ENCODE assay signal across 15 cellular contexts in the genomic region with DNA sequence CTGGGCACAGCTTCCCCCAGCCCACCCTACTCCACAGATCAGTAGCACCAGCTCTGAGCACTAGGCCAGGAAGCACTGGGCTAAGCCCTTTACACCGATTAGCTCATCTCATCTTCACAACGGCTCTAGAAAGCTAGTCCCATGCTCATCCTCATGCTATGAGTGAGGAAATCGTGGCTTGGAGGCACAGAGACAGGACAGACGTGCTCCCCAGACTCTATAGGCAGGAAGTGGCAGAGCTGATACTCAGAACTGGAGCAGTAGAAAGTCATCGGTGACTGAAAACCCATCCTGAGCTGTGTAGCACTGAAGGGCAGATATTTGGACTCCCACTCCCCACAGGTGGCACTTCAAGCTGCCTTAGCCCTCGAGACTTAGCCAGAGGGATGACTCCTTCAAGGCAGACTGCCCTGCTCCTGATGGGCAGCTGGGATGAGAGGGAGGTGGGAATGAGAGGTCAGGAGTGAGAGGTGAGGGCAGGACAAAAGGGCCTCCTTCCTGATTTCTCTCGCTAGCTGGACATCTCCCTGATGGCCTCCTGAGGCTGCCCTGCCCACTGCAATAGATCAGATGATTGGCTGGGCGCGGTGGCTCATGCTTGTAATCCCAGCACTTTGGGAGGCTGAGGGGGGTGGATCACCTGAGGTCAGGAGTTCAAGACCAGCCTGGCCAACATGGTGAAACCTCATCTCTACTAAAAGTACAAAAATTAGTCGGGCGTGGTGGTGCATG. TPM values are rescaled to one million over a fixed set of nuclear protein-coding genes. Genes with fewer than 3 reads are reported as not detected.
DNase-seq lines count a peak whose midpoint lies in the region; ATAC-seq and TF ChIP-seq lines count a peak whose summit lies in the region.
"Had no signal": no experiment of that assay in that cellular context is flagged by ENCODE, and none has a peak within 500 bp of the region (broad histone marks: within the 10 kb centered on the region; RNA-seq: fewer than 3 reads in every experiment).

No MANE protein-coding gene starts in this region.

- no peak overlapping the region for H3K9ac ChIP-seq in BLaER1
- H3K9ac ChIP-seq in neural progenitor cell, result no peak overlapping the region
- H3K9ac ChIP-seq: KMS-11 had no signal

- TF ChIP-seq CTCF in neural progenitor cell (IDR thresholded peaks at IDR 0.05), result no peak
- no peak for TF ChIP-seq CTCF in WTC11 (IDR thresholded peaks at IDR 0.05)

- H3K9me3 ChIP-seq in BLaER1 (no peaks in the 10 kb centered on the region), neural progenitor cell (ENCODE audit: low read depth) (no peaks in the 10 kb centered on the region)
- H3K9me3 ChIP-seq: thoracic aorta had no signal

- ATAC-seq in GM21825 (IDR thresholded peaks at IDR 0.05; ENCODE audit: unreplicated experiment) (no peak), WTC11 (no peak)

- H3K4me3 ChIP-seq in BLaER1, result no peak overlapping the region
- H3K4me3 ChIP-seq in neural progenitor cell, result no peak overlapping the region
- H3K4me3 ChIP-seq: thoracic aorta had no signal

- CTCF ChIA-PET in WTC11 (lab: Charles Lee), result interaction anchor here (1.1 to 1.5 kb wide), 3 partner anchors 20 to 349 kb away, joined by 3 to 6 read pairs (median 5); no protein-coding TSS in a partner anchor

- H3K4me1 Mint-ChIP-seq in activated T-helper 1 cell treated with anti-CD3 and anti-CD28 coated beads, Interleukin-12 subunit alpha, Interleukin-12 subunit beta, Interleukin-2, Interleukin-4 antibody, amounts not matched to agents 30 ng/mL and 10 ng/mL and 1 ng/mL, durations not matched to agents 14 hours and 24 hours and 36 hours (ENCODE audit: low read depth), result peaks cover 99% of the 10 kb centered on the region
- peaks cover 2% of the 10 kb centered on the region for H3K4me1 Mint-ChIP-seq in neural progenitor cell
- H3K4me1 Mint-ChIP-seq in WTC11, result no peaks in the 10 kb centered on the region

- H3K4me3 Mint-ChIP-seq in activated T-helper 1 cell treated with anti-CD3 and anti-CD28 coated beads, Interleukin-12 subunit alpha, Interleukin-12 subunit beta, Interleukin-2, Interleukin-4 antibody, amounts not matched to agents 30 ng/mL and 10 ng/mL and 1 ng/mL, durations not matched to agents 14 hours and 24 hours and 36 hours, result peak overlapping the region; percentile 84
- H3K4me3 Mint-ChIP-seq in neural progenitor cell (no peak overlapping the region), WTC11 (no peak overlapping the region)
- H3K4me3 Mint-ChIP-seq: HFFc6, nephron had no signal

- peaks cover 6% of the 10 kb centered on the region for H3K9me3 Mint-ChIP-seq in activated T-helper 1 cell treated with anti-CD3 and anti-CD28 coated beads, Interleukin-12 subunit alpha, Interleukin-12 subunit beta, Interleukin-2, Interleukin-4 antibody, amounts not matched to agents 30 ng/mL and 10 ng/mL and 1 ng/mL, durations not matched to agents 14 hours and 24 hours and 36 hours
- H3K9me3 Mint-ChIP-seq in neural progenitor cell, result no peaks in the 10 kb centered on the region
- no peaks in the 10 kb centered on the region for H3K9me3 Mint-ChIP-seq in WTC11
- H3K9me3 Mint-ChIP-seq: HFFc6, nephron had no signal

- H4K20me1 ChIP-seq in BLaER1, result no peaks in the 10 kb centered on the region
- no peaks in the 10 kb centered on the region for H4K20me1 ChIP-seq in neural progenitor cell (ENCODE audit: low read depth)

- H3K27ac ChIP-seq in BLaER1 (no peak overlapping the region), neural progenitor cell (no peak overlapping the region)
- H3K27ac ChIP-seq: KMS-11, thoracic aorta had no signal

- no peak overlapping the region for H2AFZ ChIP-seq in neural progenitor cell (replicated peaks)

- intact Hi-C loops in activated T-helper 1 cell treated with anti-CD3 and anti-CD28 coated beads, Interleukin-12 subunit alpha, Interleukin-12 subunit beta, Interleukin-2, Interleukin-4 antibody, amounts not matched to agents 30 ng/mL and 10 ng/mL and 1 ng/mL, durations not matched to agents 14 hours and 24 hours and 36 hours (cut with micrococcal nuclease), result loop anchor here (1.0 to 2.0 kb wide), 5 partner anchors 10 to 51 kb away; partner anchors contain the start of gene CD5

- H3K27ac Mint-ChIP-seq in activated T-helper 1 cell treated with anti-CD3 and anti-CD28 coated beads, Interleukin-12 subunit alpha, Interleukin-12 subunit beta, Interleukin-2, Interleukin-4 antibody, amounts not matched to agents 30 ng/mL and 10 ng/mL and 1 ng/mL, durations not matched to agents 14 hours and 24 hours and 36 hours, result peak overlapping the region; percentile 89
- H3K27ac Mint-ChIP-seq in neural progenitor cell (peak overlapping the region; percentile 28), WTC11 (no peak overlapping the region)
- H3K27ac Mint-ChIP-seq: HFFc6, nephron had no signal

- H3K4me1 ChIP-seq in BLaER1, result peaks cover 22% of the 10 kb centered on the region
- no peaks in the 10 kb centered on the region for H3K4me1 ChIP-seq in neural progenitor cell

- DNase-seq in T-helper 2 cell (peak in 4 of 5 experiments; percentile 44 to 96 (median 53)), neural progenitor cell (ENCODE audit: low spot score) (no peak), GDM1 (lab: John Stamatoyannopoulos, UW) (no peak), islet precursor cell (no peak), WTC11 (ENCODE audit: low spot score) (no peak)
- DNase-seq in activated T-helper 1 cell treated with anti-CD3 and anti-CD28 coated beads, Interleukin-12 subunit alpha, Interleukin-12 subunit beta, Interleukin-2, Interleukin-4 antibody, amounts not matched to agents 30 ng/mL and 10 ng/mL and 1 ng/mL, durations not matched to agents 14 hours and 24 hours and 36 hours (ENCODE audit: low spot score), result peak; percentile 70
- DNase-seq: DMS79 treated with DMSO at 0.1 percent for 48 hours, foreskin melanocyte, HFFc6, kidney had no signal

- no peaks in the 10 kb centered on the region for H3K27me3 ChIP-seq in BLaER1
- no peaks in the 10 kb centered on the region for H3K27me3 ChIP-seq in neural progenitor cell

- H3F3A ChIP-seq in neural progenitor cell (ENCODE audit: low read depth), result no peaks in the 10 kb centered on the region

- H3K4me2 ChIP-seq in BLaER1, result peak overlapping the region; percentile 24
- H3K4me2 ChIP-seq in neural progenitor cell, result no peak overlapping the region
- H3K4me2 ChIP-seq: KMS-11 had no signal

- H3K36me3 ChIP-seq in BLaER1, result no peaks in the 10 kb centered on the region
- no peaks in the 10 kb centered on the region for H3K36me3 ChIP-seq in neural progenitor cell
- H3K36me3 ChIP-seq: thoracic aorta had no signal

- H3K27me3 Mint-ChIP-seq in activated T-helper 1 cell treated with anti-CD3 and anti-CD28 coated beads, Interleukin-12 subunit alpha, Interleukin-12 subunit beta, Interleukin-2, Interleukin-4 antibody, amounts not matched to agents 30 ng/mL and 10 ng/mL and 1 ng/mL, durations not matched to agents 14 hours and 24 hours and 36 hours (ENCODE audit: insufficient read depth), result no peaks in the 10 kb centered on the region
- H3K27me3 Mint-ChIP-seq in neural progenitor cell (ENCODE audit: insufficient read depth, low read depth) (peaks cover 9% of the 10 kb centered on the region), WTC11 (ENCODE audit: low read depth) (no peaks in the 10 kb centered on the region)

- POLR2A ChIA-PET in WTC11 (lab: Charles Lee), result interaction anchor here (0.6 kb wide), 1 partner anchor 47 kb away, joined by 11 read pairs; no protein-coding TSS in a partner anchor

- H3K36me3 Mint-ChIP-seq in activated T-helper 1 cell treated with anti-CD3 and anti-CD28 coated beads, Interleukin-12 subunit alpha, Interleukin-12 subunit beta, Interleukin-2, Interleukin-4 antibody, amounts not matched to agents 30 ng/mL and 10 ng/mL and 1 ng/mL, durations not matched to agents 14 hours and 24 hours and 36 hours (ENCODE audit: low read depth), result peaks cover 80% of the 10 kb centered on the region
- H3K36me3 Mint-ChIP-seq in neural progenitor cell, result no peaks in the 10 kb centered on the region
- no peaks in the 10 kb centered on the region for H3K36me3 Mint-ChIP-seq in WTC11

- no peaks in the 10 kb centered on the region for H3K79me2 ChIP-seq in neural progenitor cell (ENCODE audit: low read depth)

TF ChIP-seq in WTC11, 78 proteins besides CTCF, POLR2A, EP300 and RAD21 (continues in another document):
- TF ChIP-seq USF2 (CRISPR knock-in tag; IDR thresholded peaks at IDR 0.05) (no peak), FOXP4 (CRISPR knock-in tag; IDR thresholded peaks at IDR 0.05) (no peak), ZNF423 (CRISPR knock-in tag; IDR thresholded peaks at IDR 0.05) (no peak)

RNA-seq across cellular contexts. Expression of gene CD5, which starts 9.7 kb away (rescaled TPM):
- total RNA-seq in activated T-helper 1 cell treated with anti-CD3 and anti-CD28 coated beads, Interleukin-12 subunit alpha, Interleukin-12 subunit beta, Interleukin-2, Interleukin-4 antibody, amounts not matched to agents 30 ng/mL and 10 ng/mL and 1 ng/mL, durations not matched to agents 14 hours and 24 hours and 36 hours, result 336 and 339 TPM in 2 replicates
- not detected in 2 replicates for total RNA-seq in neural progenitor cell (ENCODE audit: low replicate concordance)
- total RNA-seq in WTC11 (2021), result 0.30 to 0.37 TPM (median 0.32 TPM) in 3 replicates
- total RNA-seq: HFFc6 had no signal

RNA-seq across cellular contexts. Expression of gene VPS37C, which starts 49.3 kb away (rescaled TPM):
- total RNA-seq in activated T-helper 1 cell treated with anti-CD3 and anti-CD28 coated beads, Interleukin-12 subunit alpha, Interleukin-12 subunit beta, Interleukin-2, Interleukin-4 antibody, amounts not matched to agents 30 ng/mL and 10 ng/mL and 1 ng/mL, durations not matched to agents 14 hours and 24 hours and 36 hours, result 11.5 and 11.6 TPM in 2 replicates
- 9.9 and 19.9 TPM in 2 replicates for total RNA-seq in neural progenitor cell (ENCODE audit: low replicate concordance)
- total RNA-seq in WTC11 (2021), result 22.2 to 23.9 TPM (median 23.4 TPM) in 3 replicates

Comparison
In these comparisons a context has a peak if more than half of its experiments do, and no peak if none do; other contexts are left out.
1. DNase-seq: peak in T-helper 2 cell (4 of 5) and activated T-helper 1 cell treated with anti-CD3 and anti-CD28 coated beads, Interleukin-12 subunit alpha, Interleukin-12 subunit beta, Interleukin-2, Interleukin-4 antibody, amounts not matched to agents 30 ng/mL and 10 ng/mL and 1 ng/mL, durations not matched to agents 14 hours and 24 hours and 36 hours (single experiment); none in neural progenitor cell (single experiment), GDM1 (single experiment), islet precursor cell (single experiment) and WTC11 (single experiment).
2. RNA of gene CD5, which starts 9.7 kb away (total RNA-seq): 336 to 339 TPM in activated T-helper 1 cell treated with anti-CD3 and anti-CD28 coated beads, Interleukin-12 subunit alpha, Interleukin-12 subunit beta, Interleukin-2, Interleukin-4 antibody, amounts not matched to agents 30 ng/mL and 10 ng/mL and 1 ng/mL, durations not matched to agents 14 hours and 24 hours and 36 hours; 0.30 to 0.37 TPM in WTC11 and not detected in neural progenitor cell; every median in the first group is over 100 times any median in the second.